In the genomic region with DNA sequence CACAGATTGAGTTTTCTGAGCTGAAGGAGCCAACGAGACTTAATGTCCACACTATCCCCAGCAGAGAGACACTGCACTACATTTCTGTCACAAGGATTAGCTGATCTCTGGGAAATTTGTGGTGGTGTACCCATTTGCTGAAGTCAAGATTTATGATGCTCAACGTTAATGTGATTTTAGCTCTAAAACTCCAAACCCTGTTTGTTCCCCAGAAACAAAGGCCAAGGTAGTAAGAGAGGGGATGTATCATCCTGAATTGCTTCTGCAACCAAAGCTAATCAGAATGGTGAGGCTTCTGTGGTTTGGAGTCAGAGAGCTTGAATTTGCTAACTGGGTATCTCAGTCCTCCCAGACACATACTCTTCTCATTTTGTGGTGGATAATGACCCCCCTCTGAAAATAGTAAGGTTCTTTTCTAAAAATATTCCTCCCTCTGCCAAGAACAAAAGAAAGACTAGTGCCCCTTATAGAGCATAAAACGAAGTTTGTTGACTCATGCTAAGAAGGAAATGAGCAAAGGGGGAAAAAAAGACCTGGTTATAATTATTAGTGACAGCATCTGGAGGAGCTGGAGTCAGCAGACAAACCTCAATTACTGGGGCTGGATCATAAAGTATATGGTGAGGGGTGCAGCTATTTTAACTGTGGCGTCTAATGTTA, we compare ENCODE assay signal across 13 cellular contexts.
DNase-seq lines count a peak whose midpoint lies in the region; ATAC-seq and TF ChIP-seq lines count a peak whose summit lies in the region.
"Had no signal": no experiment of that assay in that cellular context is flagged by ENCODE, and none has a peak within 500 bp of the region (broad histone marks: within the 10 kb centered on the region; RNA-seq: fewer than 3 reads in every experiment).

No MANE protein-coding gene starts in this region.

- DNase-seq in AG09309 (ENCODE audit: low read depth), result peak; percentile 58
- peak; percentile 24 for DNase-seq in HS-5 (ENCODE audit: low read depth)
- DNase-seq in RPMI7951 (ENCODE audit: low read depth), result peak; percentile 71
- peak; percentile 34 for DNase-seq in foreskin melanocyte
- DNase-seq in mesothelial cell of epicardium (ENCODE audit: low spot score in 2 of 2, unreplicated experiment in 2 of 2), result no peak
- no peak for DNase-seq in activated CD4-positive, alpha-beta T cell treated with anti-CD3 and anti-CD28 coated beads for 1 hour
- DNase-seq: activated T-cell treated with anti-CD3 and anti-CD28 coated beads, Interleukin-2, amount 50 U/mL, for 48 hours; BE2C; pancreas had no signal

- H3K27me3 Mint-ChIP-seq in mesothelial cell of epicardium (ENCODE audit: low read depth), result no peaks in the 10 kb centered on the region

- H3K9me3 Mint-ChIP-seq in mesothelial cell of epicardium, result peaks cover 17% of the 10 kb centered on the region

- H3K4me3 ChIP-seq in AG09309 (ENCODE audit: control insufficient read depth, low read depth, low read length), result no peak overlapping the region
- H3K4me3 ChIP-seq: lung, pancreas had no signal

- H3K36me3 Mint-ChIP-seq in mesothelial cell of epicardium, result no peaks in the 10 kb centered on the region
- H3K36me3 Mint-ChIP-seq: brain had no signal

- TF ChIP-seq CTCF in AG09309 (IDR thresholded peaks at IDR 0.05; ENCODE audit: control insufficient read depth, insufficient read depth, low read depth, low read length, missing control alignments) (no peak), mesothelial cell of epicardium (IDR thresholded peaks at IDR 0.05; ENCODE audit: unreplicated experiment) (no peak)

- ATAC-seq in GM21825 (IDR thresholded peaks at IDR 0.05; ENCODE audit: unreplicated experiment) (no peak), HG02623 (IDR thresholded peaks at IDR 0.05; ENCODE audit: unreplicated experiment) (no peak)
- ATAC-seq: pancreas had no signal

- no peak overlapping the region for H3K27ac Mint-ChIP-seq in mesothelial cell of epicardium

- no peak overlapping the region for H3K4me3 Mint-ChIP-seq in mesothelial cell of epicardium
- H3K4me3 Mint-ChIP-seq: brain had no signal

- peaks cover 10% of the 10 kb centered on the region for H3K4me1 Mint-ChIP-seq in mesothelial cell of epicardium

Comparison
In these comparisons a context has a peak if more than half of its experiments do, and no peak if none do; other contexts are left out.
1. DNase-seq: peak in AG09309 (single experiment), HS-5 (single experiment), RPMI7951 (single experiment) and foreskin melanocyte (single experiment); none in mesothelial cell of epicardium (0 of 2) and activated CD4-positive, alpha-beta T cell treated with anti-CD3 and anti-CD28 coated beads for 1 hour (single experiment).